1 cellular context compared by ENCODE assay signal in the genomic region with DNA sequence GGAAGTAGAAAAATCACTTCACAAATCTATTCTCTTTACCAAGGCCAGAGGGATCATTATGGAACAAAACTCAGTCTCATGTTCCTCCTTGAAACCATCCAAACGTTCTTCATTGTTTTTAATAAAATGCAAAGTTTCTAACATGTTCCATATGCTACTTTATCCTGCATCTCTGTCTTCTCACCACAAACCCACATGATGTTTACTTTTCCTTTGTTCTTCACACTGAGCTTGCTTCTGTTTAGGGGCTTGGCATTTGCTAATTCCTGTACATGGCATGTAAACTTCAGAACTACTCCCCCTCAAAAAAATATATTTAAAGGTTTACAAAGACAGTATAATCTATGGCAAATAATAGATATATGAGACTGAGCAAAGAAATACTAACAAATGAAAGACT.
TF ChIP-seq lines count a peak whose summit lies in the region.

No MANE protein-coding gene starts in this region.

TF ChIP-seq in IMR-90, 13 proteins besides CTCF, POLR2A, EP300 and RAD21 (continued from another document):
- TF ChIP-seq SMC3 (IDR thresholded peaks at IDR 0.05; ENCODE audit: low read depth, low read length) (no peak), MAFK (IDR thresholded peaks at IDR 0.05; ENCODE audit: low read depth, low read length) (no peak)
TF ChIP-seq in IMR-90: peak in this region for 0.
